ENCODE assay signal across 8 cellular contexts in the genomic region with DNA sequence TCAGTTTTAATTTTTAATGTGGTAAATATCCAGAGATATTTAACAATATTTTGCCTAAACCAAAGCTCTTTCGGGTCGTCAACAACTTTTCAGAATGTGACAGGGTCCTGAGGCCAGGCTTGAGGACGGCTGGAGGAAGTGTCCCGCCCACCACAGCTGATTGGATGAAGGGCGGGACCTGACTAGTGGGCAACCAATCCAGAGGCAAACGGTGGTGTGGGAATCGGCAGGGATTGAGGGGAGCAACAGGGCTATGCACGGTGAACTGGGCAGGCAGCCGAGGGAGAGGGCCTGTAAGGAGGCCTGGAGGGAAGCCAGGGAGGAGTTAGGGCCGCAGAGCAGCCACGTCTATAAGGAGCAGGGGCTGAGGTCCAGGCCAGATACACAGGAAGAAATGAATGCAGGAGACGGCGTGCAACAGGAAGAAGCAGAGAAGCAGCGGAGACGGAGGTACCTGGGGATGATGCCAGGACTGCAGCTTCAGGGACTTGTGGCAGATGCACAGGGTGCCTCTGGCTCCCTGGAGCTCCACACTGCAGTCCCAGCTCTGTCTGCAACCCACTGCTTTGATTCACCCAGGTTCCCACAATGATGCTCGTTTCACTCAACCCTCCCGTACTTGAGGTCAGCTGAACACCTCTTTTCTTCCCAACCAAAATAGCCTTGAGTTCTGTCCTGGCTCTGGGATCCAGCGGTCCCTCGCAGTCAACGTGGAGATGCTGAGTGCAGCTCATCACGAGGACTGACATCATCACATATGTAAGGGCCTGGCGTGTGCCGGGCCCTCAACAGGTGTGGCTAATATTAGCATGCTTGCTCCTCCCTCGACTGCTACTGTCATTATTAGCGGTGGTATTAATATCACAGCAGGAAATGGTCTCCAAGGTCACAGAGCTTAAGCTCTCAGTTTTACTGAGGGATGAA. TPM values are rescaled to one million over a fixed set of nuclear protein-coding genes. Genes with fewer than 3 reads are reported as not detected.
DNase-seq lines count a peak whose midpoint lies in the region; ATAC-seq and TF ChIP-seq lines count a peak whose summit lies in the region.

No MANE protein-coding gene starts in this region.

- intact Hi-C loops in left ventricle myocardium superior (cut with micrococcal nuclease): no loop called here

- TF ChIP-seq POLR2A in GM18505 (IDR thresholded peaks at IDR 0.05; ENCODE audit: borderline replicate concordance, extremely low read depth, insufficient read depth, insufficient read length): no peak

- ATAC-seq in GM18505 (IDR thresholded peaks at IDR 0.05; ENCODE audit: unreplicated experiment) (peak; percentile 47), HG03066 (IDR thresholded peaks at IDR 0.05; ENCODE audit: low read depth, unreplicated experiment) (peak; percentile 61), left ventricle myocardium superior (peak; percentile 81)

- DNase-seq in SHP77 (lab: John Stamatoyannopoulos, UW) (peak; percentile 39 to 66), left ventricle myocardium superior (peak; percentile 76), dedifferentiated amniotic fluid mesenchymal stem cell (ENCODE audit: extremely low spot score) (no peak), SIG-M5 treated with dmso at 0.1 percent for 504 hours (lab: John Stamatoyannopoulos, UW; ENCODE audit: unreplicated experiment) (no peak), NCI-H187 (lab: John Stamatoyannopoulos, UW) (no peak), midbrain (lab: John Stamatoyannopoulos, UW) (no peak)

RNA-seq across cellular contexts. Expression of a gene that starts 45.9 kb away (rescaled TPM):
- 49.5 TPM for total RNA-seq in left ventricle myocardium superior

Comparison
In these comparisons a context has a peak if more than half of its experiments do, and no peak if none do; other contexts are left out.
1. DNase-seq: peak in SHP77 (2 of 2) and left ventricle myocardium superior (single experiment); none in dedifferentiated amniotic fluid mesenchymal stem cell (single experiment), SIG-M5 treated with dmso at 0.1 percent for 504 hours (single experiment), NCI-H187 (0 of 2) and midbrain (single experiment).
2. Peak in every context shown above with its lines, with median percentiles within 50 percentile points of each other: ATAC-seq.